1 cellular context compared by ENCODE assay signal in genomic region chr9:135251996-135252760, GRCh38.
TF ChIP-seq lines count a peak whose summit lies in the region.

No MANE protein-coding gene starts in this region.

TF ChIP-seq in GM23338, 12 proteins besides CTCF, POLR2A, EP300 and RAD21 (continued from another document):
- TF ChIP-seq STAT1 (IDR thresholded peaks at IDR 0.05; ENCODE audit: unreplicated experiment) = no peak
- no peak for TF ChIP-seq JUNB (IDR thresholded peaks at IDR 0.05; ENCODE audit: unreplicated experiment)
- no peak for TF ChIP-seq EZH2 (IDR thresholded peaks at IDR 0.05; ENCODE audit: low read depth, unreplicated experiment)
- no peak for TF ChIP-seq EZH2phosphoT487 (IDR thresholded peaks at IDR 0.05; ENCODE audit: unreplicated experiment)
- no peak for TF ChIP-seq POLR2AphosphoS5 (IDR thresholded peaks at IDR 0.05; ENCODE audit: low read depth)
- no peak for TF ChIP-seq REST (IDR thresholded peaks at IDR 0.05; ENCODE audit: unreplicated experiment)
TF ChIP-seq in GM23338: peak in this region for 0.
